ENCODE assay signal across 1 cellular context in the genomic region with DNA sequence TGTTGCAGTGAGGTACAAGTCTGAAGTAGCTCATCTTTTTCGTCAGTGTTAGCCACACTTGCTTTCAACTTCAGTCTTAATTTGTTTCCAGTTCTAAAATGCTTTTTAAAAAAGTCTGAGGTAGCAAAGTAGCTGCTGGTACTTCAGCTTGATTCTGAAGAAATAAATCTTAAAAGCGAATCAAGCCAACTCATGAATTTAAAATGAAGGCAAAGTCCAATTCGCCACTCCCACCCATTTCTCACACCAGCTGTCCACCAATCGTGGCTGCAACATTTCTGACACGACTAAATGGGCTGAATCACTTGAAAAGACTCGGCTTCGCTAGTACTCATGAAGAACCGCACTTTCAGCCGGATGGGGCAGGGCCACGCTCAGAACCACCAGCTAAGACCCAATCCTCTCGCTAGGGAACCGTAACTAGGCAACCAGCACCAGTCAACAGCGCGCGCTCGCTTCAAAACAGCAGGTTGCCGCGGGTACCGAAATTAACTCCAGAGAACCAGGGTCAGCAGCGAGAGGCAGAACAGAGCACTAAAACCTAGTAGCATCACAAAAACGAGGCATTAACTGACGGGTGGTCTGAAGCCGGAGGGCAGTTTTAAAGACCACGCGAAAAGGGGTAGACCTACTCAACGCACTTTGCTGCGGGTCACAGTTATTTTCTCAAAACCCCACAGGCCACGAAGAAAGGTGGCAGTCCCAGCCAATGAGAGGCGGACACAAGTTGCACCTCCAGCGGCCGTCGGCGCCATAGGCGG.
TF ChIP-seq lines count a peak whose summit lies in the region.

No MANE protein-coding gene starts in this region.

TF ChIP-seq in neural cell, 6 proteins besides CTCF, POLR2A, EP300 and RAD21 (continued from another document):
- TF ChIP-seq REST (IDR thresholded peaks at IDR 0.05; ENCODE audit: borderline replicate concordance): no peak
- TF ChIP-seq TAF1 (IDR thresholded peaks at IDR 0.05; ENCODE audit: low read depth): no peak
- no peak for TF ChIP-seq EZH2 (IDR thresholded peaks at IDR 0.05; ENCODE audit: borderline replicate concordance, insufficient read depth, low read length, poor library complexity, severe bottlenecking)
